9 cellular contexts compared by ENCODE assay signal in genomic region chr5:41835625-41836024, GRCh38. TPM values are rescaled to one million over a fixed set of nuclear protein-coding genes. Genes with fewer than 3 reads are reported as not detected.
A peak's percentile ranks its signal among the peaks of the same experiment; 100 is the strongest.
DNase-seq lines count a peak whose midpoint lies in the region; ATAC-seq and TF ChIP-seq lines count a peak whose summit lies in the region.
"Had no signal": no experiment of that assay in that cellular context is flagged by ENCODE, and none has a peak within 500 bp of the region (broad histone marks: within the 10 kb centered on the region; RNA-seq: fewer than 3 reads in every experiment).

No MANE protein-coding gene starts in this region.

- no peak for TF ChIP-seq EP300 in ovary (IDR thresholded peaks at IDR 0.05)

- TF ChIP-seq CTCF in ovary (IDR thresholded peaks at IDR 0.05) = no peak

- ATAC-seq in HG02885 (IDR thresholded peaks at IDR 0.05; ENCODE audit: poor library complexity, unreplicated experiment) (no peak), GM19467 (IDR thresholded peaks at IDR 0.05; ENCODE audit: unreplicated experiment) (no peak)

- H3K4me1 ChIP-seq in GM23248 (ENCODE audit: insufficient read depth) (peaks cover 14% of the 10 kb centered on the region), ovary (ENCODE audit: insufficient read depth) (peaks cover 4% of the 10 kb centered on the region)
- H3K4me1 ChIP-seq: upper lobe of left lung had no signal

- peaks cover 14% of the 10 kb centered on the region for H3F3A ChIP-seq in GM23248 (ENCODE audit: insufficient read depth)

- no peak for TF ChIP-seq POLR2A in ovary (IDR thresholded peaks at IDR 0.05)

- WGBS in GM23248 (ENCODE audit: low coverage in 1 of 2, low lambda C conversion rate in 2 of 2, missing lambda C conversion rate in 2 of 2), 2 experiments = 4 to 10% methylated on average over 3 of the region's 3 CpGs
- WGBS in ovary, 3 donors = 10 to 25% (median 18%) methylated on average over 3 of the region's 3 CpGs

- H3K27me3 ChIP-seq in GM23248 (replicated peaks; ENCODE audit: insufficient read depth) = no peaks in the 10 kb centered on the region
- no peaks in the 10 kb centered on the region for H3K27me3 ChIP-seq in ovary
- H3K27me3 ChIP-seq: upper lobe of left lung had no signal

- peak overlapping the region; percentile 39 for H3K9ac ChIP-seq in GM23248

- no peak overlapping the region for H2AFZ ChIP-seq in GM23248

- peak; percentile 95 for DNase-seq in GM23248
- DNase-seq in fibroblast of gingiva (ENCODE audit: low read depth) = peak; percentile 82
- peak; percentile 57 to 71 (median 62) for DNase-seq in ovary
- no peak for DNase-seq in cerebellar nuclear complex (lab: John Stamatoyannopoulos, UW)
- DNase-seq in NCI-H146 treated with DMSO at 0.1 percent for 48 hours (lab: John Stamatoyannopoulos, UW; ENCODE audit: unreplicated experiment) = no peak
- DNase-seq: upper lobe of left lung had no signal

- intact Hi-C loops in ovary (cut with DNase I) = no loop called here

- H3K4me2 ChIP-seq in GM23248 (ENCODE audit: unreplicated experiment) = peak overlapping the region; percentile 35

- peaks cover 5% of the 10 kb centered on the region for H3K36me3 ChIP-seq in GM23248 (ENCODE audit: low read depth)
- no peaks in the 10 kb centered on the region for H3K36me3 ChIP-seq in ovary

- no peaks in the 10 kb centered on the region for H3K79me2 ChIP-seq in GM23248 (ENCODE audit: insufficient read depth)

- in situ Hi-C loops in GM23248 (cut with MboI) = loop anchor here (25.0 kb wide), 1 partner anchor 573 kb away; no protein-coding TSS in a partner anchor

- H3K27ac ChIP-seq in GM23248 = peak overlapping the region; percentile 53
- H3K27ac ChIP-seq in ovary = peak overlapping the region in 1 of 2 donors; percentile 34
- H3K27ac ChIP-seq: upper lobe of left lung had no signal

- H3K9me3 ChIP-seq in GM23248 (ENCODE audit: low read depth) (no peaks in the 10 kb centered on the region), ovary (no peaks in the 10 kb centered on the region)
- H3K9me3 ChIP-seq: upper lobe of left lung had no signal

- no peaks in the 10 kb centered on the region for H3K9me2 ChIP-seq in GM23248 (ENCODE audit: insufficient read depth)

- H3K4me3 ChIP-seq in GM23248 = no peak overlapping the region
- no peak overlapping the region for H3K4me3 ChIP-seq in ovary
- H3K4me3 ChIP-seq: upper lobe of left lung had no signal

- no peaks in the 10 kb centered on the region for H4K20me1 ChIP-seq in GM23248 (ENCODE audit: insufficient read depth)

TF ChIP-seq in PFSK-1, 5 proteins besides CTCF, POLR2A, EP300 and RAD21:
- peak; percentile 60 for TF ChIP-seq FOXP2 (optimal IDR thresholded peaks at IDR 0.05; ENCODE audit: borderline replicate concordance, extremely low read depth, extremely low read length, insufficient read depth)
- TF ChIP-seq SIN3A (IDR thresholded peaks at IDR 0.05; ENCODE audit: borderline replicate concordance, insufficient read depth, low read length) = 0 out of 2 replicates have a peak, but pooled peaks have one; percentile 31
- no peak for TF ChIP-seq REST (IDR thresholded peaks at IDR 0.05; ENCODE audit: insufficient read depth in 1 of 2, low read depth in 2 of 2, low read length in 2 of 2)
- TF ChIP-seq POLR2AphosphoS5 (IDR thresholded peaks at IDR 0.05; ENCODE audit: low read depth, low read length) = no peak
- TF ChIP-seq TAF1 (IDR thresholded peaks at IDR 0.05; ENCODE audit: borderline replicate concordance, insufficient read depth, low read length) = no peak

RNA-seq across cellular contexts. Expression of gene OXCT1, which starts 34.6 kb away (rescaled TPM):
- 16.1 and 18.8 TPM in 2 replicates for total RNA-seq in GM23248 (2014; rRNA removed; shearing (Covaris generic))
- polyA plus RNA-seq in GM23248 (2016; fragmentation: Nextera tagmentation; extraction: Ambion mirVana) (20.5 and 22.4 TPM in 2 replicates), ovary (10 to 100 TPM; 15.0 to 29.8 TPM)
- 11.3 TPM for polyA plus RNA-seq in PFSK-1 (2012; ENCODE audit: insufficient read length, low read depth)
- total RNA-seq in ovary = 10 to 100 TPM in 6 of 7 donors, 1 to 10 TPM in 1; 9.0 to 20.9 (median 15.4) TPM

Comparison
In these comparisons a context has a peak if more than half of its experiments do, and no peak if none do; other contexts are left out.
1. DNase-seq: peak in GM23248 (single experiment), fibroblast of gingiva (single experiment) and ovary (5 of 5); none in cerebellar nuclear complex (0 of 2) and NCI-H146 treated with DMSO at 0.1 percent for 48 hours (single experiment).